In the genomic region with DNA sequence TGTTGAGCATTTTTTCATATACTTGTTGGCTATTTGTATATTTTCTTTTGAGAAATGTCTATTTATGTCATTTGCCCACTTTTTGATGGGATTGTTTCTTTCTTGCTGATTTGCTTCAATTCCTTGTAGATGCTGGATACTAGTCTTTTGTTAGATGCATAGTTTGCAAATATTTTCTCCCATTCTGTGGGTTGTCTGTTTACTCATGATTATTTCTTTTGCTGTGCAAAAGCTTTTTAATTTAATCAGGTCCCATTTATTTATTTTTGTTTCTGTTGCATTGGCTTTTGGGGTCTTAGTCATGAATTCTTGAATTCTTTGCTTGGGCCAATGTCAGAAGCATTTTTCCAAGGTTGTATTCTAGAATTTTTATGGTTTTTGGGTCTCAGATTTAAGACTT, we compare ENCODE assay signal across 27 cellular contexts.
"Had no signal": no experiment of that assay in that cellular context is flagged by ENCODE, and none has a peak within 500 bp of the region (broad histone marks: within the 10 kb centered on the region; RNA-seq: fewer than 3 reads in every experiment).

No MANE protein-coding gene starts in this region.

- H3K27ac ChIP-seq: body of pancreas, breast epithelium, SJCRH30 had no signal

- H3K36me3 ChIP-seq: breast epithelium, MG63, SJCRH30 had no signal

- H3K27me3 ChIP-seq: body of pancreas, breast epithelium, MG63, SJCRH30 had no signal

- DNase-seq: activated CD4-positive, alpha-beta memory T cell treated with anti-CD3 and anti-CD28 coated beads, Interleukin-2, amount 10 ng/mL, durations not matched to agents 7 days and 5 days; activated CD4-positive, alpha-beta T cell treated with anti-CD3 and anti-CD28 coated beads for 48 hours; activated CD4-positive, CD25-positive, alpha-beta regulatory T cell treated with anti-CD3 and anti-CD28 coated beads, Interleukin-2, amount 50 U/mL, for 72 hours; activated CD8-positive, alpha-beta memory T cell treated with anti-CD3 and anti-CD28 coated beads for 24 hours; activated CD8-positive, alpha-beta memory T cell treated with anti-CD3 and anti-CD28 coated beads, Interleukin-2, amount 10 ng/mL, durations not matched to agents 7 days and 5 days; activated CD8-positive, alpha-beta memory T cell treated with anti-CD3 and anti-CD28 coated beads, Interleukin-2, amount 50 U/mL, for 48 hours; activated effector memory CD4-positive, alpha-beta T cell treated with Interleukin-2 at 50 U/mL for 16 hours; activated naive CD4-positive, alpha-beta T cell treated with anti-CD3 and anti-CD28 coated beads, Interleukin-2, amount 10 ng/mL, durations not matched to agents 7 days and 5 days; activated naive CD8-positive, alpha-beta T cell treated with anti-CD3 and anti-CD28 coated beads, Interleukin-2, amount 50 U/mL, for 24 hours; activated T-cell treated with anti-CD3 and anti-CD28 coated beads, Interleukin-2, amount 50 U/mL, for 48 hours; amniotic stem cell; aorta; body of pancreas; Karpas-422; MG63; NCI-H1048; NCI-H1105 treated with DMSO at 0.1 percent for 48 hours; NCI-H1436; NCI-H1694; NCI-H1930; NCI-H2081 treated with DMSO at 0.1 percent for 48 hours; NCI-H345; NCI-H524 treated with DMSO at 0.1 percent for 48 hours; SHP77; SJCRH30; SK-N-SH had no signal

- H3K4me3 ChIP-seq: body of pancreas, breast epithelium, MG63, SJCRH30 had no signal

- H3K4me1 ChIP-seq: body of pancreas, breast epithelium, SJCRH30 had no signal

- H3K9me3 ChIP-seq: body of pancreas, MG63, SJCRH30, SK-N-SH had no signal
